ENCODE assay signal across 8 cellular contexts in the genomic region with DNA sequence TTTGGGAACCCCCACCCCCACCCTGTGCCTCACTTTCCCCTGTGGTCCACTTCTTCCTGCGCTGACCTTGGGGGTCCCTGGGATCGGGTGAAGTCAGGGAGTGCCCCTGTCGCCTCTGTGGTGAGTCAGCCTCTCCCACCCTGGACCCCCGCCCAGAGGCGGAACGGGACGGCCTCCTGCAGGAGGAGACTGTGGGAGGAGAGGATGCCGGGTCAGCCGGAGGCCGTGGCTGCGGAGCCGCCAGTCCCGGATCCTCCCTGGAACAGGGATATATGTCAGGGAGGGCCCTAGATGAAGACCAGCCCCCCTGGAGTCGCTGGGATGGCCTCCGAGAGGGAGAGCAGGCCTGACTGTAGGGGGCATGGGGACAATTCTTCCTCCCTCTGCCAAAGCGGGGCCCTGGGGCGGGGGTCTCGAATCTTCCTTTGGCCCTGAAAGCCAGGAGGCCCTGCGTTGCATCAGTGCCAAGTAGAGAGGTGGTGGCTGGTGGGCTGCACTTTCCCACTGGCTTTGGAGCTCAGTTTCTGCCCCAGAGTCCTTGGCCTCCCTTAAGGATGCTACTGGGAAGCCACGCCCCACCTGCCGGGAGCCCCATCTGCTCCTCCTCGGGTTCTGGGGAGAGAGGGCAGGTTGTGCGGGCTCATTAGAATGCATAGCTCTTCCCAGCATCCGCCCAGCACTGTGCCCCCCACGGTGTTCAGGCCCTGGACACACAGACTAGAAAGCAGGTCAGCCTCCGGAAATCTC. TPM values are rescaled to one million over a fixed set of nuclear protein-coding genes. Genes with fewer than 3 reads are reported as not detected.
DNase-seq lines count a peak whose midpoint lies in the region; ATAC-seq and TF ChIP-seq lines count a peak whose summit lies in the region.

No MANE protein-coding gene starts in this region.

- WGBS in mesodermal cell (ENCODE audit: insufficient coverage in 2 of 2), 2 experiments: 1 to 4% methylated on average over 18 to 22 of the region's 26 CpGs
- 0 to 1% methylated on average over 25 to 26 of the region's 26 CpGs for WGBS in aorta, 2 donors

- DNase-seq in BJ (ENCODE audit: low read depth) (no peak), NCI-H2171 treated with DMSO at 0.1 percent for 48 hours (lab: John Stamatoyannopoulos, UW) (peak; percentile 85), ecto neural progenitor cell (ENCODE audit: low spot score) (peak; percentile 76), aorta (peak; percentile 88 to 90), GM19240 (ENCODE audit: insufficient read length, low spot score) (no peak)

- intact Hi-C loops in aorta (cut with DNase I): loop anchor here in 1 of 2 donors (5.0 kb wide), 1 partner anchor 37 kb away; no protein-coding TSS in a partner anchor

- CTCF ChIA-PET in BJ (lab: Yijun Ruan, JAX): interaction anchor here (0.7 to 2.3 kb wide), 6 partner anchors 10 to 66 kb away, joined by 3 to 9 read pairs (median 6); no protein-coding TSS in a partner anchor

- ATAC-seq in aorta (ENCODE audit: low FRiP score) (peak; percentile 87), HG03196 (IDR thresholded peaks at IDR 0.05; ENCODE audit: unreplicated experiment) (no peak), HG02973 (IDR thresholded peaks at IDR 0.05; ENCODE audit: unreplicated experiment) (no peak)

- H3K4me3 ChIP-seq in BJ (ENCODE audit: low read depth, low read length) (peak overlapping the region; percentile 72), mesodermal cell (ENCODE audit: extremely low read depth, insufficient read depth, low read length, poor library complexity, severe bottlenecking) (peak overlapping the region; percentile 69), aorta (ENCODE audit: low read length in 2 of 2) (peak overlapping the region; percentile 46 to 93)

- peaks cover 18% of the 10 kb centered on the region for H3K4me1 ChIP-seq in mesodermal cell (ENCODE audit: control insufficient read depth, insufficient read depth, low read length, poor library complexity, severe bottlenecking)
- H3K4me1 ChIP-seq in aorta (ENCODE audit: control insufficient read depth in 1 of 2, insufficient read depth in 2 of 2, low read length in 2 of 2): peaks cover 0 to 6% of the 10 kb centered on the region in 2 donors

- H3K27me3 ChIP-seq in BJ (ENCODE audit: control insufficient read depth, insufficient read depth, low read length): no peaks in the 10 kb centered on the region
- H3K27me3 ChIP-seq in aorta (ENCODE audit: control insufficient read depth in 1 of 2, insufficient read depth in 2 of 2, low read length in 1 of 2): no peaks in the 10 kb centered on the region

- POLR2A ChIA-PET in BJ (lab: Charles Lee): interaction anchor here (0.5 kb wide), 1 partner anchor 8 kb away, joined by 5 read pairs; no protein-coding TSS in a partner anchor

- H3K27ac ChIP-seq in mesodermal cell (ENCODE audit: low read depth, low read length, severe bottlenecking) (peak overlapping the region; percentile 87), aorta (ENCODE audit: low read depth in 1 of 2, low read length in 2 of 2) (peak overlapping the region; percentile 95 to 96)

- H3K36me3 ChIP-seq in BJ (ENCODE audit: control insufficient read depth, insufficient read depth, low read length) (no peaks in the 10 kb centered on the region), mesodermal cell (ENCODE audit: control insufficient read depth, insufficient read depth, low read length) (no peaks in the 10 kb centered on the region), aorta (ENCODE audit: control insufficient read depth in 1 of 2, insufficient read depth in 2 of 2, low read length in 1 of 2) (no peaks in the 10 kb centered on the region)

- TF ChIP-seq CTCF in BJ (IDR thresholded peaks at IDR 0.05; ENCODE audit: insufficient read depth, low read depth, low read length): peak; percentile 9; the same call in 1 of the 2 replicates

- H3K9me3 ChIP-seq in mesodermal cell (ENCODE audit: control insufficient read depth, low read length) (no peaks in the 10 kb centered on the region), aorta (ENCODE audit: control insufficient read depth, low read length) (no peaks in the 10 kb centered on the region)

RNA-seq across cellular contexts. Expression of a gene that starts 0.9 kb away (rescaled TPM):
- polyA plus RNA-seq in BJ (2011; rRNA removed): 5.6 and 12.5 TPM in 2 replicates
- polyA minus RNA-seq in BJ (2011; rRNA and poly(A)+ RNA removed): 12.0 and 13.5 TPM in 2 replicates
- 18.2 TPM for polyA plus RNA-seq in mesodermal cell (2013, experiment 1 of 2)
- 14.2 TPM for polyA plus RNA-seq in mesodermal cell (2013, experiment 2 of 2)
- 100 to 1,000 TPM; 143 to 190 TPM for total RNA-seq in aorta
- polyA plus RNA-seq in aorta: 100 to 1,000 TPM in 1 of 2 donors, 10 to 100 TPM in 1; 24.0 to 122 TPM

Comparison
In these comparisons a context has a peak if more than half of its experiments do, and no peak if none do; other contexts are left out.
1. DNase-seq: peak in NCI-H2171 treated with DMSO at 0.1 percent for 48 hours (single experiment), ecto neural progenitor cell (single experiment) and aorta (2 of 2); none in BJ (single experiment) and GM19240 (single experiment).
2. Peak in every context shown above with its lines, with median percentiles within 50 percentile points of each other: H3K4me3 ChIP-seq.